ENCODE assay signal across 1 cellular context in genomic region chr5:132076202-132076830, GRCh38.
TF ChIP-seq lines count a peak whose summit lies in the region.

No MANE protein-coding gene starts in this region.

TF ChIP-seq in K562, 482 proteins besides CTCF, POLR2A, EP300 and RAD21:
- TF ChIP-seq ZBTB26 (CRISPR knock-in tag; IDR thresholded peaks at IDR 0.05) (no peak), ZFP30 (CRISPR knock-in tag; IDR thresholded peaks at IDR 0.05; ENCODE audit: borderline replicate concordance) (no peak), ZMIZ1 (IDR thresholded peaks at IDR 0.05; ENCODE audit: low read depth in 2 of 2, low read length in 2 of 2) (no peak), NCOA1 (IDR thresholded peaks at IDR 0.05; ENCODE audit: low read depth) (no peak), BRCA1 (IDR thresholded peaks at IDR 0.05) (no peak), BRCA1 (CRISPR knock-in tag; IDR thresholded peaks at IDR 0.05) (no peak)
- TF ChIP-seq, protein P1, sequence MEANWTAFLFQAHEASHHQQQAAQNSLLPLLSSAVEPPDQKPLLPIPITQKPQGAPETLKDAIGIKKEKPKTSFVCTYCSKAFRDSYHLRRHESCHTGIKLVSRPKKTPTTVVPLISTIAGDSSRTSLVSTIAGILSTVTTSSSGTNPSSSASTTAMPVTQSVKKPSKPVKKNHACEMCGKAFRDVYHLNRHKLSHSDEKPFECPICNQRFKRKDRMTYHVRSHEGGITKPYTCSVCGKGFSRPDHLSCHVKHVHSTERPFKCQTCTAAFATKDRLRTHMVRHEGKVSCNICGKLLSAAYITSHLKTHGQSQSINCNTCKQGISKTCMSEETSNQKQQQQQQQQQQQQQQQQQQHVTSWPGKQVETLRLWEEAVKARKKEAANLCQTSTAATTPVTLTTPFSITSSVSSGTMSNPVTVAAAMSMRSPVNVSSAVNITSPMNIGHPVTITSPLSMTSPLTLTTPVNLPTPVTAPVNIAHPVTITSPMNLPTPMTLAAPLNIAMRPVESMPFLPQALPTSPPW (CRISPR knock-in tag; IDR thresholded peaks at IDR 0.05) = 0 out of 2 replicates have a peak, but pooled peaks have one; percentile 26
